8 cellular contexts compared by ENCODE assay signal in the genomic region with DNA sequence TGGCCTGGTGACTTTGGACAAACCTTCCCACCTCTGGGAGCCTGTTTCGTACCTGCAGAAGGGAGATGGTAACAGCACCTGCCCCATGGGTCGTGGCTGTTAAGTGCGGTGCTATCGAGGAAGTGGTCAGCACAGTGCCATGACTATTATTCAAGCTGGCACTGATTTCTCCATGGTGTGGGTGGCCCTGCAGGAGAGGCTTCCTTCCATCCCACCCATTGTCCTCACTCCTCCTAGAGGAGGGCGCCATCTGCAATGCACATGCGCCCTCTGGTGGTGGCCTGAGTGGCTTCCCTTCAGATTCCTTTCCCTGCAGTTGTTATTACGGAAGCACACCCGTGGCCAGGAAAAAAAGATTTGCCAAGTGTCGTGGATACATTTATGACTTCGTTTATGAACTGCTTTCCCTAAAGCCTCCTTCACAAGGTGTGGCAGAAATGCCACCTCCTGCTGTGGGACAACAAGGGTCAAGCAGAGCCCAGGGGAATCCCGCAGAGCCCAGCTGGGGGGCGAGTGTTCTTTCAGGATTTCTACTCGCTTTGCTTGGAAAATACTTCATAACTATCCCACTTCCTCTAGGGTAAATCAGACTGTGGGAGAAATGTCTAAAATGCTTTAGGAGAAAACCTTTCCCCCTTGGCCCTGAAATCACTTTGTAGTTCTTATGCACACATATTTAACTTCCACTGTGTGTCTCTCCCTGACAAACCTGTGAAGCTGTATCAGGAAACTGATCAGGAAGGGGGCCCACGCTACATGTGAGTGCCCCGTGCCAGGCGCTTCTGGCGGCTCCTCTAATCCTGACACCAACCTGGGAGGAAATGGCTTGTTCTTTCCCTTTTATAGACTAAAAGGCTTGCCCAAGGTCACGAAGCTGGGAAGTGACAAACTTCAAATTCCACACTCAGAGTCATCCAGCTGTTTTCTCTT.
A peak's percentile ranks its signal among the peaks of the same experiment; 100 is the strongest.
DNase-seq lines count a peak whose midpoint lies in the region; ATAC-seq, FAIRE-seq and TF ChIP-seq lines count a peak whose summit lies in the region.

No MANE protein-coding gene starts in this region.

- ATAC-seq in GM21619 (IDR thresholded peaks at IDR 0.05; ENCODE audit: unreplicated experiment) (peak; percentile 36), sciatic nerve (peak; percentile 95), HG02623 (IDR thresholded peaks at IDR 0.05; ENCODE audit: unreplicated experiment) (no peak)

- no peaks in the 10 kb centered on the region for H3K9me3 Mint-ChIP-seq in astrocyte (ENCODE audit: unreplicated experiment)

- peak overlapping the region; percentile 77 for H3K9ac ChIP-seq in astrocyte (ENCODE audit: low read length)

- H3K4me3 ChIP-seq in astrocyte (ENCODE audit: insufficient read depth, low read depth, low read length): peak overlapping the region; percentile 58

- FAIRE-seq in astrocyte (lab: Jason Lieb, UNC): peak; percentile 58

- peaks cover 25% of the 10 kb centered on the region for H3K4me1 Mint-ChIP-seq in astrocyte (ENCODE audit: low read depth, unreplicated experiment)

- intact Hi-C loops in sciatic nerve (cut with DNase I): loop anchor here (5.0 kb wide), 1 partner anchor 309 kb away; no protein-coding TSS in a partner anchor

- peak overlapping the region; percentile 83 for H2AFZ ChIP-seq in astrocyte (ENCODE audit: low read depth, low read length)

- H3K79me2 ChIP-seq in astrocyte (ENCODE audit: insufficient read depth, low read length): no peaks in the 10 kb centered on the region

- H3K9me3 ChIP-seq in astrocyte (ENCODE audit: insufficient read depth, low read depth, low read length): no peaks in the 10 kb centered on the region

- H3K36me3 Mint-ChIP-seq in astrocyte (ENCODE audit: low read depth, unreplicated experiment): peaks cover 2% of the 10 kb centered on the region

- TF ChIP-seq CTCF in astrocyte (IDR thresholded peaks at IDR 0.05; ENCODE audit: insufficient read depth, low read depth, low read length): peak; percentile 96

- no peaks in the 10 kb centered on the region for H3K27me3 Mint-ChIP-seq in astrocyte (ENCODE audit: low read depth, unreplicated experiment)

- H4K20me1 ChIP-seq in astrocyte (ENCODE audit: insufficient read depth, low read length): no peaks in the 10 kb centered on the region

- peak overlapping the region; percentile 60 for H3K4me3 Mint-ChIP-seq in astrocyte (ENCODE audit: unreplicated experiment)

- no peaks in the 10 kb centered on the region for H3K36me3 ChIP-seq in astrocyte (ENCODE audit: insufficient read depth, low read length)

- H3K4me1 ChIP-seq in astrocyte (ENCODE audit: insufficient read depth, low read length): peaks cover 19% of the 10 kb centered on the region

- peak overlapping the region; percentile 91 for H3K27ac Mint-ChIP-seq in astrocyte (ENCODE audit: unreplicated experiment)

- no peaks in the 10 kb centered on the region for H3K27me3 ChIP-seq in astrocyte (ENCODE audit: insufficient read depth, low read length)

- DNase-seq in C1 segment of cervical spinal cord (lab: John Stamatoyannopoulos, UW) (peak; percentile 12 to 87 (median 67)), NCI-H146 (lab: John Stamatoyannopoulos, UW) (peak; percentile 83), T-helper 2 cell (peak; percentile 44 to 68 (median 62)), astrocyte (ENCODE audit: low read depth) (peak; percentile 56), hepatic stellate cell (ENCODE audit: low spot score) (peak; percentile 91), sciatic nerve (ENCODE audit: low spot score) (peak; percentile 92)

- H3K27ac ChIP-seq in astrocyte (ENCODE audit: low read depth, low read length): peak overlapping the region; percentile 63

- H3K4me2 ChIP-seq in astrocyte (ENCODE audit: low read length): peak overlapping the region; percentile 86
